Comparison of ENCODE assay signal across 10 cellular contexts in genomic region chrX:38768079-38768478, GRCh38. TPM values are rescaled to one million over a fixed set of nuclear protein-coding genes. Genes with fewer than 3 reads are reported as not detected.
A peak's percentile ranks its signal among the peaks of the same experiment; 100 is the strongest.
DNase-seq lines count a peak whose midpoint lies in the region; ATAC-seq and TF ChIP-seq lines count a peak whose summit lies in the region.
"Had no signal": no experiment of that assay in that cellular context is flagged by ENCODE, and none has a peak within 500 bp of the region (broad histone marks: within the 10 kb centered on the region; RNA-seq: fewer than 3 reads in every experiment).

No MANE protein-coding gene starts in this region.

- no peak overlapping the region for H3K27ac ChIP-seq in CD4-positive, alpha-beta memory T cell (ENCODE audit: low read depth, low read length)
- H3K27ac ChIP-seq in IMR-90 (ENCODE audit: insufficient read depth, low read length) (no peak overlapping the region), RWPE1 (no peak overlapping the region)
- H3K27ac ChIP-seq: HL-60 had no signal

- H2BK5ac ChIP-seq in IMR-90 (ENCODE audit: low read depth, low read length, poor library complexity, severe bottlenecking): no peak overlapping the region

- H3K9ac ChIP-seq in IMR-90 (ENCODE audit: low read depth, low read length): no peak overlapping the region

- H2AFZ ChIP-seq in IMR-90 (replicated peaks; ENCODE audit: low read length, poor library complexity): no peak overlapping the region

- peak; percentile 81 for TF ChIP-seq RAD21 in IMR-90 (IDR thresholded peaks at IDR 0.05; ENCODE audit: low read length)

- WGBS in IMR-90 (ENCODE audit: extremely low coverage in 2 of 2, insufficient read length in 1 of 2), 2 experiments: no CpG with 5 or more reads among the region's 2 CpGs

- no peak overlapping the region for H3K23ac ChIP-seq in IMR-90 (ENCODE audit: low read depth, low read length)

- intact Hi-C loops in CD4-positive, alpha-beta memory T cell (cut with micrococcal nuclease): loop anchor here (1.0 to 5.0 kb wide), 4 partner anchors 34 to 474 kb away; partner anchors contain the start of gene MID1IP1
- intact Hi-C loops in IMR-90 (cut with micrococcal nuclease): loop anchor here (1.0 to 5.0 kb wide), 2 partner anchors 217 to 379 kb away; no protein-coding TSS in a partner anchor

- no peak overlapping the region for H3K4ac ChIP-seq in IMR-90 (ENCODE audit: low read depth, low read length)

- no peaks in the 10 kb centered on the region for H3K79me1 ChIP-seq in IMR-90 (ENCODE audit: low read depth in 1 of 2, low read length in 2 of 2)

- no peaks in the 10 kb centered on the region for H3K36me3 ChIP-seq in CD4-positive, alpha-beta memory T cell (ENCODE audit: insufficient read depth, low read length)
- H3K36me3 ChIP-seq in IMR-90 (ENCODE audit: control insufficient read depth, insufficient read depth, low read length): no peaks in the 10 kb centered on the region

- H4K91ac ChIP-seq in IMR-90 (ENCODE audit: insufficient read depth, low read depth, low read length): no peak overlapping the region

- TF ChIP-seq CTCF in IMR-90 (conservative IDR thresholded peaks at IDR 0.05; ENCODE audit: low read depth, low read length): peak; percentile 62
- TF ChIP-seq CTCF in RWPE1 (conservative IDR thresholded peaks at IDR 0.05; ENCODE audit: low read depth): peak; percentile 28

- H4K8ac ChIP-seq in IMR-90 (ENCODE audit: low read depth in 2 of 2, low read length in 2 of 2): no peak overlapping the region

- dilution Hi-C loops in IMR-90 (cut with HindIII; ENCODE audit: low sequenced_read_pairs, unreplicated experiment): no loop called here

- H3K27me3 ChIP-seq in CD4-positive, alpha-beta memory T cell (ENCODE audit: insufficient read depth, low read length): no peaks in the 10 kb centered on the region
- H3K27me3 ChIP-seq in IMR-90 (ENCODE audit: control insufficient read depth, insufficient read depth, low read length): peaks cover 5% of the 10 kb centered on the region

- no peaks in the 10 kb centered on the region for H4K20me1 ChIP-seq in IMR-90 (ENCODE audit: insufficient read depth, low read length)

- no peaks in the 10 kb centered on the region for H3K4me1 ChIP-seq in CD4-positive, alpha-beta memory T cell (ENCODE audit: insufficient read depth, low read length)
- H3K4me1 ChIP-seq in IMR-90 (ENCODE audit: control insufficient read depth, insufficient read depth, low read length): no peaks in the 10 kb centered on the region

- H3K9me1 ChIP-seq in IMR-90 (ENCODE audit: insufficient read depth, low read length): no peaks in the 10 kb centered on the region

- BruUV-seq in IMR-90 (replicated peaks; lab: Mats Ljungman, UMichigan): no TSS peak

- H2BK20ac ChIP-seq in IMR-90 (ENCODE audit: low read depth, low read length): no peak overlapping the region

- CTCF ChIA-PET in CD4-positive, alpha-beta memory T cell (lab: Charles Lee; ENCODE audit: partially characterized antibody): interaction anchor here (0.6 to 2.1 kb wide), 11 partner anchors 19 to 473 kb away, joined by 3 to 19 read pairs (median 4); no protein-coding TSS in a partner anchor
- CTCF ChIA-PET in IMR-90 (lab: Yijun Ruan, JAX) (interaction anchor here (0.6 to 1.7 kb wide), 4 partner anchors 9 to 213 kb away, joined by 3 to 4 read pairs (median 4); no protein-coding TSS in a partner anchor), RWPE1 (lab: Yijun Ruan, JAX) (interaction anchor here (0.5 to 1.0 kb wide), 5 partner anchors 18 to 367 kb away, joined by 3 to 5 read pairs (median 3); no protein-coding TSS in a partner anchor)
- CTCF ChIA-PET in activated CD8-positive, alpha-beta memory T cell treated with anti-CD3 and anti-CD28 coated beads, Interleukin-2, amount 10 ng/mL, durations not matched to agents 7 days and 5 days (lab: Charles Lee): interaction anchor here (0.6 to 1.6 kb wide), 7 partner anchors 14 to 383 kb away, joined by 3 to 8 read pairs (median 4); no protein-coding TSS in a partner anchor

- no peak overlapping the region for H2AK5ac ChIP-seq in IMR-90 (ENCODE audit: low read depth, low read length)

- H3K4me2 ChIP-seq in IMR-90 (ENCODE audit: low read depth, low read length): no peak overlapping the region

- H2AK9ac ChIP-seq in IMR-90 (replicated peaks; ENCODE audit: low read depth, low read length, poor library complexity): no peak overlapping the region

- no peak overlapping the region for H4K5ac ChIP-seq in IMR-90 (ENCODE audit: low read depth, low read length)

- H3K14ac ChIP-seq in IMR-90 (replicated peaks; ENCODE audit: low read depth, low read length): no peak overlapping the region

- no peak overlapping the region for H3K4me3 Mint-ChIP-seq in CD4-positive, alpha-beta memory T cell
- no peak overlapping the region for H3K4me3 Mint-ChIP-seq in immature natural killer cell
- no peak overlapping the region for H3K4me3 Mint-ChIP-seq in T-helper 2 cell treated with Interferon-gamma antibody and Interleukin-4, amounts not matched to agents 5 μg/mL and 100 μg/mL, for 36 hours
- H3K4me3 Mint-ChIP-seq in activated CD8-positive, alpha-beta memory T cell treated with anti-CD3 and anti-CD28 coated beads, Interleukin-2, amount 10 ng/mL, durations not matched to agents 7 days and 5 days: no peak overlapping the region
- H3K4me3 Mint-ChIP-seq: dendritic cell treated with granulocyte-macrophage colony-stimulating factor and Interleukin-4, amounts not matched to agents 40 ng/mL and 50 ng/mL, for 4 days had no signal

- H3K27ac Mint-ChIP-seq in CD4-positive, alpha-beta memory T cell: no peak overlapping the region
- no peak overlapping the region for H3K27ac Mint-ChIP-seq in immature natural killer cell
- H3K27ac Mint-ChIP-seq in T-helper 2 cell treated with Interferon-gamma antibody and Interleukin-4, amounts not matched to agents 5 μg/mL and 100 μg/mL, for 36 hours: no peak overlapping the region
- no peak overlapping the region for H3K27ac Mint-ChIP-seq in activated CD8-positive, alpha-beta memory T cell treated with anti-CD3 and anti-CD28 coated beads, Interleukin-2, amount 10 ng/mL, durations not matched to agents 7 days and 5 days
- H3K27ac Mint-ChIP-seq: dendritic cell treated with granulocyte-macrophage colony-stimulating factor and Interleukin-4, amounts not matched to agents 40 ng/mL and 50 ng/mL, for 4 days had no signal

- peak in 4 of 5 donors; percentile 24 to 25 (median 24) for DNase-seq in CD4-positive, alpha-beta memory T cell
- peak; percentile 33 for DNase-seq in IMR-90
- peak; percentile 13 for DNase-seq in RWPE1 (ENCODE audit: low spot score)
- DNase-seq in immature natural killer cell: peak in 2 of 3 donors; percentile 6 to 10
- DNase-seq in T-helper 2 cell treated with Interferon-gamma antibody and Interleukin-4, amounts not matched to agents 5 μg/mL and 100 μg/mL, for 36 hours (ENCODE audit: low spot score): no peak
- DNase-seq in germinal center (ENCODE audit: low spot score): no peak
- no peak for DNase-seq in activated CD8-positive, alpha-beta memory T cell treated with anti-CD3 and anti-CD28 coated beads, Interleukin-2, amount 10 ng/mL, durations not matched to agents 7 days and 5 days

- H2BK15ac ChIP-seq in IMR-90 (ENCODE audit: low read depth, low read length): no peak overlapping the region

- H3K36me3 Mint-ChIP-seq in CD4-positive, alpha-beta memory T cell: no peaks in the 10 kb centered on the region
- H3K36me3 Mint-ChIP-seq in immature natural killer cell: no peaks in the 10 kb centered on the region
- H3K36me3 Mint-ChIP-seq in T-helper 2 cell treated with Interferon-gamma antibody and Interleukin-4, amounts not matched to agents 5 μg/mL and 100 μg/mL, for 36 hours (ENCODE audit: low read depth): no peaks in the 10 kb centered on the region
- H3K36me3 Mint-ChIP-seq in activated CD8-positive, alpha-beta memory T cell treated with anti-CD3 and anti-CD28 coated beads, Interleukin-2, amount 10 ng/mL, durations not matched to agents 7 days and 5 days: no peaks in the 10 kb centered on the region

- 0 out of 2 replicates have a peak, but pooled peaks have one; percentile 37 for ATAC-seq in IMR-90 (ENCODE audit: low read depth)
- no peak for ATAC-seq in HG02610 (IDR thresholded peaks at IDR 0.05; ENCODE audit: unreplicated experiment)
- no peak for ATAC-seq in activated CD8-positive, alpha-beta memory T cell treated with anti-CD3 and anti-CD28 coated beads, Interleukin-2, amount 10 ng/mL, durations not matched to agents 7 days and 5 days

- H3K4me1 Mint-ChIP-seq in CD4-positive, alpha-beta memory T cell: no peaks in the 10 kb centered on the region
- no peaks in the 10 kb centered on the region for H3K4me1 Mint-ChIP-seq in immature natural killer cell
- no peaks in the 10 kb centered on the region for H3K4me1 Mint-ChIP-seq in T-helper 2 cell treated with Interferon-gamma antibody and Interleukin-4, amounts not matched to agents 5 μg/mL and 100 μg/mL, for 36 hours (ENCODE audit: low read depth)
- H3K4me1 Mint-ChIP-seq in activated CD8-positive, alpha-beta memory T cell treated with anti-CD3 and anti-CD28 coated beads, Interleukin-2, amount 10 ng/mL, durations not matched to agents 7 days and 5 days: no peaks in the 10 kb centered on the region

- no peaks in the 10 kb centered on the region for H3K9me3 Mint-ChIP-seq in CD4-positive, alpha-beta memory T cell
- no peaks in the 10 kb centered on the region for H3K9me3 Mint-ChIP-seq in immature natural killer cell
- no peaks in the 10 kb centered on the region for H3K9me3 Mint-ChIP-seq in T-helper 2 cell treated with Interferon-gamma antibody and Interleukin-4, amounts not matched to agents 5 μg/mL and 100 μg/mL, for 36 hours
- H3K9me3 Mint-ChIP-seq in activated CD8-positive, alpha-beta memory T cell treated with anti-CD3 and anti-CD28 coated beads, Interleukin-2, amount 10 ng/mL, durations not matched to agents 7 days and 5 days (ENCODE audit: low read depth): no peaks in the 10 kb centered on the region
- H3K9me3 Mint-ChIP-seq: dendritic cell treated with granulocyte-macrophage colony-stimulating factor and Interleukin-4, amounts not matched to agents 40 ng/mL and 50 ng/mL, for 4 days had no signal

- H3K27me3 Mint-ChIP-seq in CD4-positive, alpha-beta memory T cell: no peaks in the 10 kb centered on the region
- H3K27me3 Mint-ChIP-seq in immature natural killer cell (ENCODE audit: low read depth in 3 of 3): peaks cover 0 to 5% (median 1%) of the 10 kb centered on the region in 3 donors
- no peaks in the 10 kb centered on the region for H3K27me3 Mint-ChIP-seq in T-helper 2 cell treated with Interferon-gamma antibody and Interleukin-4, amounts not matched to agents 5 μg/mL and 100 μg/mL, for 36 hours (ENCODE audit: low read depth)
- no peaks in the 10 kb centered on the region for H3K27me3 Mint-ChIP-seq in activated CD8-positive, alpha-beta memory T cell treated with anti-CD3 and anti-CD28 coated beads, Interleukin-2, amount 10 ng/mL, durations not matched to agents 7 days and 5 days
- H3K27me3 Mint-ChIP-seq: dendritic cell treated with granulocyte-macrophage colony-stimulating factor and Interleukin-4, amounts not matched to agents 40 ng/mL and 50 ng/mL, for 4 days had no signal

- in situ Hi-C loops in IMR-90 (cut with MboI; ENCODE audit: low sequenced_read_pairs): loop anchor here (10.0 kb wide), 1 partner anchor 227 kb away; no protein-coding TSS in a partner anchor

- H2BK120ac ChIP-seq in IMR-90 (ENCODE audit: low read depth, low read length): no peak overlapping the region

- no peak overlapping the region for H3K4me3 ChIP-seq in CD4-positive, alpha-beta memory T cell (ENCODE audit: low read length in 2 of 2)
- H3K4me3 ChIP-seq in IMR-90 (ENCODE audit: insufficient read depth, low read depth, low read length): no peak overlapping the region

- no peaks in the 10 kb centered on the region for H3K9me3 ChIP-seq in CD4-positive, alpha-beta memory T cell (ENCODE audit: control insufficient read depth in 1 of 2, low read length in 2 of 2)
- no peaks in the 10 kb centered on the region for H3K9me3 ChIP-seq in IMR-90 (ENCODE audit: control insufficient read depth, insufficient read depth, low read length)

- no peak overlapping the region for H3K18ac ChIP-seq in IMR-90 (ENCODE audit: low read depth, low read length)

- H3K56ac ChIP-seq in IMR-90 (ENCODE audit: extremely low read depth, insufficient read depth, low read length): no peak overlapping the region

- no peak for TF ChIP-seq POLR2A in IMR-90 (IDR thresholded peaks at IDR 0.05; ENCODE audit: low read depth, low read length)

- POLR2A ChIA-PET in CD4-positive, alpha-beta memory T cell (lab: Charles Lee; ENCODE audit: partially characterized antibody): interaction anchor here (0.5 to 1.5 kb wide), 4 partner anchors 34 to 216 kb away, joined by 3 to 4 read pairs (median 3); partner anchors contain the start of gene MID1IP1
- POLR2A ChIA-PET in IMR-90 (lab: Charles Lee; ENCODE audit: unreplicated experiment) (no interaction called here), RWPE1 (lab: Yijun Ruan, JAX; ENCODE audit: low non-redundant PET) (no interaction called here)

RNA-seq across cellular contexts. Expression of gene MID1IP1, which starts 33.2 kb away (rescaled TPM):
- 10 to 100 TPM; 64.5 to 73.8 TPM for total RNA-seq in CD4-positive, alpha-beta memory T cell
- 10 to 100 TPM; 11.9 to 27.8 TPM for polyA plus RNA-seq in CD4-positive, alpha-beta memory T cell
- total RNA-seq in IMR-90 (2012; rRNA removed): 14.5 and 20.8 TPM in 2 replicates
- polyA plus RNA-seq in IMR-90 (2012; rRNA removed) (31.3 and 34.1 TPM in 2 replicates), immature natural killer cell (1 to 10 TPM; 5.7 to 9.7 (median 5.9) TPM)
- 33.1 and 49.2 TPM in 2 replicates for polyA plus RNA-seq in IMR-90 (2012; cell fraction: cytosol; rRNA removed)
- polyA plus RNA-seq in IMR-90 (2012; cell fraction: nucleus; rRNA removed; ENCODE audit: low replicate concordance): 24.9 and 38.0 TPM in 2 replicates
- 10 to 100 TPM; 57.9 to 77.7 TPM for total RNA-seq in activated CD8-positive, alpha-beta memory T cell treated with anti-CD3 and anti-CD28 coated beads, Interleukin-2, amount 10 ng/mL, durations not matched to agents 7 days and 5 days

Comparison
In these comparisons a context has a peak if more than half of its experiments do, and no peak if none do; other contexts are left out.
1. DNase-seq: peak in CD4-positive, alpha-beta memory T cell (4 of 5), IMR-90 (single experiment), RWPE1 (single experiment) and immature natural killer cell (2 of 3); none in T-helper 2 cell treated with Interferon-gamma antibody and Interleukin-4, amounts not matched to agents 5 μg/mL and 100 μg/mL, for 36 hours (single experiment), germinal center (single experiment) and activated CD8-positive, alpha-beta memory T cell treated with anti-CD3 and anti-CD28 coated beads, Interleukin-2, amount 10 ng/mL, durations not matched to agents 7 days and 5 days (single experiment).